ENCODE assay signal across 8 cellular contexts in the genomic region with DNA sequence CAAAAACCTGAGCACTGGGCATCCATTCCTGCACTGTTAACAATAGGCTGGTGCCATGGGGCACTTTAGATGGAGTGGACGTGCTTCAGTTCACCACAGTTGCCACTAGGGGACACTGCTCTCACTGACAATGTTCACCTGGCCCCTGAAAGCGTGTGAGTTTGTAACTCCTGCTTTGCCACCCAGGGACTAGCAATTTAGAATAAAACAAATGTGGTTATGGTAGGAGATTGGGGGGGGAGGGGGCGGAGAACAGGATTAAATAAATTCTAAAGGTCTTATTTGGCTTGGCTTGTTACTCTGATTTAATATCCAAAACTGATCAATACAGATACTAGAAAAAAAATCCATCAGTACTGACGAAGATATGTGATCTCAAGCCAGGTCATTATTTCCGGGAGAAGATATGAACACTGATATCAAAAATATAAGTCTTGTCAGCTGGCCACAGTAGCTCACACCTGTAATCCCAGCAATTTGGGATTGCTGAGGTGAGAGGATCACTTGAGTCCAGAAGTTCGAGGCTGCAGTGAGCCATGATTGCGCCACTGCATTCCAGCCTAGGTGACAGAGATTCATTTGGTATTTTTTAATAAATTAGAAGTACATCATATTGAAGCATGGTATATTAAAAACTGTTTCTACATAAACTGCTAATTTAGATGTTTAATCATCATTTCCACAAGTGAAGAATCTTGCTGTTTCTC. TPM values are rescaled to one million over a fixed set of nuclear protein-coding genes. Genes with fewer than 3 reads are reported as not detected.
DNase-seq lines count a peak whose midpoint lies in the region; ATAC-seq and TF ChIP-seq lines count a peak whose summit lies in the region.

No MANE protein-coding gene starts in this region.

- TF ChIP-seq CTCF in SU-DHL-6 (IDR thresholded peaks at IDR 0.05; ENCODE audit: insufficient read depth, low read length, poor library complexity, severe bottlenecking), result peak; percentile 94
- peak; percentile 92 to 96 (median 94) for TF ChIP-seq CTCF in adrenal gland (IDR thresholded peaks at IDR 0.05)

- H3K4me3 ChIP-seq in MG63 (no peak overlapping the region), SU-DHL-6 (ENCODE audit: insufficient read depth, low read length, poor library complexity, severe bottlenecking) (no peak overlapping the region), adrenal gland (no peak overlapping the region)

- no peak overlapping the region for H2AFZ ChIP-seq in SU-DHL-6 (ENCODE audit: low read depth, low read length, severe bottlenecking)

- no peaks in the 10 kb centered on the region for H4K20me1 ChIP-seq in SU-DHL-6 (ENCODE audit: low read depth, low read length)

- peaks cover 7% of the 10 kb centered on the region; the same call in 1 of the 2 replicates for H3F3A ChIP-seq in SU-DHL-6 (ENCODE audit: insufficient read depth)

- no peaks in the 10 kb centered on the region for H3K27me3 ChIP-seq in MG63
- no peaks in the 10 kb centered on the region for H3K27me3 ChIP-seq in SU-DHL-6 (ENCODE audit: low read length)
- H3K27me3 ChIP-seq in adrenal gland, result no peaks in the 10 kb centered on the region

- H3K4me2 ChIP-seq in SU-DHL-6 (ENCODE audit: low read depth, low read length, poor library complexity, severe bottlenecking), result no peak overlapping the region

- H3K4me1 ChIP-seq in adrenal gland (replicated peaks in 1 of 2), result no peaks in the 10 kb centered on the region

- WGBS in adrenal gland, 4 donors, result 46 to 52% (median 49%) methylated on average over 7 of the region's 7 CpGs

- no peaks in the 10 kb centered on the region for H3K79me2 ChIP-seq in SU-DHL-6 (ENCODE audit: insufficient read depth, low read length)

- intact Hi-C loops in adrenal gland (cut with DNase I) (no loop called here), left ventricle myocardium superior (cut with micrococcal nuclease) (no loop called here), sciatic nerve (cut with DNase I) (no loop called here)

- ATAC-seq in GM21825 (IDR thresholded peaks at IDR 0.05; ENCODE audit: unreplicated experiment) (peak; percentile 87), left ventricle myocardium superior (peak; percentile 90), sciatic nerve (peak; percentile 91)

- H3K36me3 ChIP-seq in MG63 (peaks cover 37% of the 10 kb centered on the region), SU-DHL-6 (ENCODE audit: low read length) (peaks cover 20% of the 10 kb centered on the region; the same call in 1 of the 2 replicates), adrenal gland (replicated peaks in 1 of 2) (no peaks in the 10 kb centered on the region)

- no peaks in the 10 kb centered on the region for H3K9me2 ChIP-seq in SU-DHL-6 (replicated peaks; ENCODE audit: insufficient read depth, low read length)

- DNase-seq in GDM1 (lab: John Stamatoyannopoulos, UW) (peak; percentile 34), MG63 (peak; percentile 61), adrenal gland (peak; percentile 67 to 87 (median 74)), left ventricle myocardium superior (peak; percentile 39), sciatic nerve (ENCODE audit: low spot score) (peak; percentile 78), GOT3 (lab: John Stamatoyannopoulos, UW) (no peak)

- H3K27ac ChIP-seq in SU-DHL-6 (ENCODE audit: low read depth, low read length), result no peak overlapping the region
- no peak overlapping the region for H3K27ac ChIP-seq in adrenal gland

- no peak overlapping the region for H3K9ac ChIP-seq in SU-DHL-6 (ENCODE audit: low read length)

- H3K9me3 ChIP-seq in MG63, result no peaks in the 10 kb centered on the region
- H3K9me3 ChIP-seq in SU-DHL-6 (ENCODE audit: insufficient read depth, low read length), result no peaks in the 10 kb centered on the region
- H3K9me3 ChIP-seq in adrenal gland (replicated peaks in 1 of 3), result no peaks in the 10 kb centered on the region

- no peak for TF ChIP-seq POLR2A in adrenal gland (IDR thresholded peaks at IDR 0.05)

RNA-seq across cellular contexts. Expression of gene INTS7, which starts 23.2 kb away (rescaled TPM):
- 25.0 and 44.7 TPM in 2 replicates for total RNA-seq in MG63 (2014; rRNA removed; shearing (Covaris generic); ENCODE audit: low replicate concordance)
- total RNA-seq in adrenal gland (10 to 100 TPM in 6 of 8 donors, 1 to 10 TPM in 2; 9.4 to 20.4 (median 12.2) TPM), left ventricle myocardium superior (10.9 TPM), sciatic nerve (10.4 TPM)
- polyA plus RNA-seq in adrenal gland, result 10 to 100 TPM in 1 of 3 donors, 1 to 10 TPM in 2; 6.3 to 14.8 (median 8.8) TPM

RNA-seq across cellular contexts. Expression of gene DTL, which starts 23.4 kb away (rescaled TPM):
- 35.1 and 36.7 TPM in 2 replicates for total RNA-seq in MG63 (2014; rRNA removed; shearing (Covaris generic); ENCODE audit: low replicate concordance)
- total RNA-seq in adrenal gland (1 to 10 TPM in 2 of 8 donors, under 1 TPM in 6; 0.06 to 1.2 (median 0.66) TPM), left ventricle myocardium superior (0.79 TPM), sciatic nerve (0.71 TPM)
- 1 to 10 TPM in 1 of 3 donors, under 1 TPM in 2; 0.24 to 1.8 (median 0.24) TPM for polyA plus RNA-seq in adrenal gland

Comparison
In these comparisons a context has a peak if more than half of its experiments do, and no peak if none do; other contexts are left out.
1. RNA of gene DTL, which starts 23.4 kb away (total RNA-seq): 35.1 to 36.7 TPM in MG63; 0.79 TPM in left ventricle myocardium superior (single experiment), 0.71 TPM in sciatic nerve (single experiment) and 0.06 to 1.2 TPM in adrenal gland; every median in the first group is over 10 times any median in the second.
2. Peak in every context shown above with its lines, with median percentiles within 50 percentile points of each other: ATAC-seq.